8 cellular contexts compared by ENCODE assay signal in genomic region chr22:37632174-37633081, GRCh38. TPM values are rescaled to one million over a fixed set of nuclear protein-coding genes. Genes with fewer than 3 reads are reported as not detected.
A peak's percentile ranks its signal among the peaks of the same experiment; 100 is the strongest.
DNase-seq lines count a peak whose midpoint lies in the region; ATAC-seq, FAIRE-seq and TF ChIP-seq lines count a peak whose summit lies in the region.

No MANE protein-coding gene starts in this region.

- TF ChIP-seq POLR2A in endothelial cell of umbilical vein (IDR thresholded peaks at IDR 0.05; ENCODE audit: low read depth, low read length) = no peak

- H3K79me2 ChIP-seq in KMS-11 (ENCODE audit: insufficient read depth, low read depth) (no peaks in the 10 kb centered on the region), endothelial cell of umbilical vein (ENCODE audit: control insufficient read depth, insufficient read depth, low read length) (no peaks in the 10 kb centered on the region)

- ATAC-seq in GM19351 (IDR thresholded peaks at IDR 0.05; ENCODE audit: unreplicated experiment) = peak; percentile 13
- peak; percentile 6 for ATAC-seq in stimulated activated naive CD8-positive, alpha-beta T cell treated with anti-CD3 and anti-CD28 coated beads, Interleukin-15, Interleukin-2, amounts not matched to agents 100 U/mL and 50 U/mL, for 24 hours
- no peak for ATAC-seq in activated CD4-positive, CD25-positive, alpha-beta regulatory T cell treated with anti-CD3 and anti-CD28 coated beads, Interleukin-2, amount 50 U/mL, for 24 hours

- DNase-seq in endothelial cell of umbilical vein (ENCODE audit: low read depth, low spot score) (no peak), NCI-H2196 treated with DMSO at 0.1 percent for 48 hours (lab: John Stamatoyannopoulos, UW; ENCODE audit: unreplicated experiment) (no peak), NCI-H524 (lab: John Stamatoyannopoulos, UW) (no peak), cortex of kidney (lab: John Stamatoyannopoulos, UW) (no peak)
- peak; percentile 67 for DNase-seq in stimulated activated naive CD8-positive, alpha-beta T cell treated with anti-CD3 and anti-CD28 coated beads, Interleukin-15, Interleukin-2, amounts not matched to agents 100 U/mL and 50 U/mL, for 24 hours

- no peak for TF ChIP-seq CTCF in KMS-11 (conservative IDR thresholded peaks at IDR 0.05; ENCODE audit: low read depth, low read length)
- TF ChIP-seq CTCF in endothelial cell of umbilical vein (IDR thresholded peaks at IDR 0.05; ENCODE audit: extremely low read depth in 1 of 2, insufficient read depth in 1 of 2, low read depth in 1 of 2, low read length in 2 of 2) = no peak

- H4K20me1 ChIP-seq in KMS-11 (ENCODE audit: insufficient read depth) = no peaks in the 10 kb centered on the region
- no peaks in the 10 kb centered on the region for H4K20me1 ChIP-seq in endothelial cell of umbilical vein (replicated peaks; ENCODE audit: control insufficient read depth, extremely low read depth, insufficient read depth, low read length)

- intact Hi-C loops in endothelial cell of umbilical vein (cut with micrococcal nuclease) = loop anchor here (2.0 kb wide), 1 partner anchor 24 kb away; the partner anchor contains the start of gene GGA1

- BruUV-seq in endothelial cell of umbilical vein (replicated peaks; lab: Mats Ljungman, UMichigan) = TSS peak; percentile 14

- H3K36me3 ChIP-seq in KMS-11 (ENCODE audit: insufficient read depth) (no peaks in the 10 kb centered on the region), endothelial cell of umbilical vein (ENCODE audit: control insufficient read depth in 2 of 2, extremely low read depth in 1 of 2, insufficient read depth in 2 of 2, low read length in 2 of 2) (no peaks in the 10 kb centered on the region)

- POLR2A ChIA-PET in endothelial cell of umbilical vein (lab: Charles Lee) = no interaction called here

- H3K9ac ChIP-seq in KMS-11 (no peak overlapping the region), endothelial cell of umbilical vein (replicated peaks; ENCODE audit: extremely low read depth, insufficient read depth, low read length) (no peak overlapping the region)

- dilution Hi-C loops in endothelial cell of umbilical vein (cut with MboI; ENCODE audit: extremely low pct_ligation_motif_present, low sequenced_read_pairs) = no loop called here

- H3K9me3 ChIP-seq in endothelial cell of umbilical vein (replicated peaks; ENCODE audit: control insufficient read depth, insufficient read depth, low read length) = no peaks in the 10 kb centered on the region

- peak overlapping the region; percentile 79 for H3K4me2 ChIP-seq in KMS-11
- no peak overlapping the region for H3K4me2 ChIP-seq in endothelial cell of umbilical vein (ENCODE audit: insufficient read depth, low read length)

- H3K4me1 ChIP-seq in KMS-11 (ENCODE audit: low read depth, poor library complexity, severe bottlenecking) (peaks cover 65% of the 10 kb centered on the region), endothelial cell of umbilical vein (ENCODE audit: control insufficient read depth, extremely low read depth, insufficient read depth, low read length) (peaks cover 19% of the 10 kb centered on the region)

- H3K4me3 ChIP-seq in KMS-11 (IDR thresholded peaks at IDR 0.05; ENCODE audit: insufficient read depth, low read depth, low read length) = no peak overlapping the region
- H3K4me3 ChIP-seq in endothelial cell of umbilical vein (replicated peaks in 1 of 3; ENCODE audit: insufficient read depth in 1 of 3, low read depth in 1 of 3, low read length in 3 of 3) = no peak overlapping the region

- H3K27ac ChIP-seq in KMS-11 (peak overlapping the region; percentile 83), endothelial cell of umbilical vein (ENCODE audit: insufficient read depth, low read depth, low read length) (no peak overlapping the region)

- CTCF ChIA-PET in endothelial cell of umbilical vein (lab: Charles Lee) = interaction anchor here (0.8 to 4.6 kb wide), 8 partner anchors 10 to 115 kb away, joined by 3 to 32 read pairs (median 7); partner anchors contain the start of gene PDXP

- FAIRE-seq in endothelial cell of umbilical vein (lab: Jason Lieb, UNC) = no peak

- H2AFZ ChIP-seq in KMS-11 (ENCODE audit: low read depth) (no peak overlapping the region), endothelial cell of umbilical vein (ENCODE audit: low read depth, low read length) (no peak overlapping the region)

- no peaks in the 10 kb centered on the region for H3K27me3 ChIP-seq in KMS-11 (ENCODE audit: insufficient read depth, low read depth)
- no peaks in the 10 kb centered on the region for H3K27me3 ChIP-seq in endothelial cell of umbilical vein (ENCODE audit: control insufficient read depth in 2 of 2, insufficient read depth in 2 of 2, low read length in 2 of 2)

- H3K9me1 ChIP-seq in endothelial cell of umbilical vein (replicated peaks; ENCODE audit: control insufficient read depth, extremely low read depth, insufficient read depth, low read length) = no peaks in the 10 kb centered on the region

TF ChIP-seq in endothelial cell of umbilical vein, 7 proteins besides CTCF, POLR2A, EP300 and RAD21:
- TF ChIP-seq FOS (IDR thresholded peaks at IDR 0.05; ENCODE audit: borderline replicate concordance, insufficient read depth, low read length) (no peak), MYC (IDR thresholded peaks at IDR 0.05; ENCODE audit: low read depth, low read length) (no peak), GATA2 (IDR thresholded peaks at IDR 0.05; ENCODE audit: insufficient read depth, insufficient read length, low read depth, low read length) (no peak), MAX (IDR thresholded peaks at IDR 0.05; ENCODE audit: insufficient read depth, insufficient read length) (no peak), EZH2 (IDR thresholded peaks at IDR 0.05; ENCODE audit: borderline replicate concordance, low read depth, low read length, severe bottlenecking) (no peak)

RNA-seq across cellular contexts. Expression of gene SH3BP1, which starts 7.0 kb away (rescaled TPM):
- 2.8 and 4.3 TPM in 2 replicates for total RNA-seq in endothelial cell of umbilical vein
- polyA plus RNA-seq in endothelial cell of umbilical vein = 2.3 and 4.2 TPM in 2 replicates
- polyA plus RNA-seq in endothelial cell of umbilical vein (2011; cell fraction: cytosol; rRNA removed) = 4.8 and 5.9 TPM in 2 replicates
- 7.6 and 9.2 TPM in 2 replicates for polyA plus RNA-seq in endothelial cell of umbilical vein (2011; cell fraction: nucleus; rRNA removed)
- 9.5 and 10.4 TPM in 2 replicates for polyA plus RNA-seq in endothelial cell of umbilical vein (2012)
- 5.3 and 7.2 TPM in 2 replicates for polyA minus RNA-seq in endothelial cell of umbilical vein
- not detected for polyA minus RNA-seq in endothelial cell of umbilical vein (2011; cell fraction: cytosol; rRNA and poly(A)+ RNA removed)
- polyA minus RNA-seq in endothelial cell of umbilical vein (2011; cell fraction: nucleus; rRNA and poly(A)+ RNA removed) = 1.5 and 3.1 TPM in 2 replicates

RNA-seq across cellular contexts. Expression of gene GGA1, which starts 23.8 kb away (rescaled TPM):
- total RNA-seq in endothelial cell of umbilical vein = 55.9 and 67.5 TPM in 2 replicates
- 54.1 and 75.6 TPM in 2 replicates for polyA plus RNA-seq in endothelial cell of umbilical vein
- 21.0 and 32.6 TPM in 2 replicates for polyA plus RNA-seq in endothelial cell of umbilical vein (2011; cell fraction: cytosol; rRNA removed)
- 228 and 233 TPM in 2 replicates for polyA plus RNA-seq in endothelial cell of umbilical vein (2011; cell fraction: nucleus; rRNA removed)
- polyA plus RNA-seq in endothelial cell of umbilical vein (2012) = 33.6 and 34.6 TPM in 2 replicates
- 40.4 and 48.0 TPM in 2 replicates for polyA minus RNA-seq in endothelial cell of umbilical vein
- 13.4 TPM for polyA minus RNA-seq in endothelial cell of umbilical vein (2011; cell fraction: cytosol; rRNA and poly(A)+ RNA removed)
- 47.3 and 65.5 TPM in 2 replicates for polyA minus RNA-seq in endothelial cell of umbilical vein (2011; cell fraction: nucleus; rRNA and poly(A)+ RNA removed)

RNA-seq across cellular contexts. Expression of gene PDXP, which starts 26.1 kb away (rescaled TPM):
- total RNA-seq in endothelial cell of umbilical vein = 14.8 and 18.0 TPM in 2 replicates
- polyA plus RNA-seq in endothelial cell of umbilical vein = 20.0 and 22.6 TPM in 2 replicates
- 17.7 and 18.2 TPM in 2 replicates for polyA plus RNA-seq in endothelial cell of umbilical vein (2011; cell fraction: cytosol; rRNA removed)
- 6.1 and 6.5 TPM in 2 replicates for polyA plus RNA-seq in endothelial cell of umbilical vein (2011; cell fraction: nucleus; rRNA removed)
- polyA plus RNA-seq in endothelial cell of umbilical vein (2012) = 10.5 and 13.7 TPM in 2 replicates
- polyA minus RNA-seq in endothelial cell of umbilical vein = 9.2 and 10.3 TPM in 2 replicates
- polyA minus RNA-seq in endothelial cell of umbilical vein (2011; cell fraction: cytosol; rRNA and poly(A)+ RNA removed) = 29.8 TPM
- polyA minus RNA-seq in endothelial cell of umbilical vein (2011; cell fraction: nucleus; rRNA and poly(A)+ RNA removed) = 2.7 and 4.6 TPM in 2 replicates

RNA-seq across cellular contexts. Expression of gene LGALS1, which starts 43.0 kb away (rescaled TPM):
- 2,698 and 3,340 TPM in 2 replicates for total RNA-seq in endothelial cell of umbilical vein
- 13,642 and 14,745 TPM in 2 replicates for polyA plus RNA-seq in endothelial cell of umbilical vein
- 7,658 and 7,748 TPM in 2 replicates for polyA plus RNA-seq in endothelial cell of umbilical vein (2011; cell fraction: cytosol; rRNA removed)
- 1,908 and 1,936 TPM in 2 replicates for polyA plus RNA-seq in endothelial cell of umbilical vein (2011; cell fraction: nucleus; rRNA removed)
- 4,419 and 5,787 TPM in 2 replicates for polyA plus RNA-seq in endothelial cell of umbilical vein (2012)
- polyA minus RNA-seq in endothelial cell of umbilical vein = 3,664 and 4,504 TPM in 2 replicates
- 162 TPM for polyA minus RNA-seq in endothelial cell of umbilical vein (2011; cell fraction: cytosol; rRNA and poly(A)+ RNA removed)
- polyA minus RNA-seq in endothelial cell of umbilical vein (2011; cell fraction: nucleus; rRNA and poly(A)+ RNA removed) = 352 and 404 TPM in 2 replicates

RNA-seq across cellular contexts. Expression of gene LGALS2, which starts 52.5 kb away (rescaled TPM):
- not detected in 2 replicates for total RNA-seq in endothelial cell of umbilical vein
- not detected in 2 replicates for polyA plus RNA-seq in endothelial cell of umbilical vein
- polyA plus RNA-seq in endothelial cell of umbilical vein (2011; cell fraction: cytosol; rRNA removed) = not detected in 2 replicates
- polyA plus RNA-seq in endothelial cell of umbilical vein (2011; cell fraction: nucleus; rRNA removed) = not detected in 2 replicates
- not detected in 2 replicates for polyA plus RNA-seq in endothelial cell of umbilical vein (2012)
- polyA minus RNA-seq in endothelial cell of umbilical vein = not detected in 2 replicates
- polyA minus RNA-seq in endothelial cell of umbilical vein (2011; cell fraction: cytosol; rRNA and poly(A)+ RNA removed) = not detected
- polyA minus RNA-seq in endothelial cell of umbilical vein (2011; cell fraction: nucleus; rRNA and poly(A)+ RNA removed) = not detected in 2 replicates

Comparison
In these comparisons a context has a peak if more than half of its experiments do, and no peak if none do; other contexts are left out.
1. ATAC-seq: peak in GM19351 (single experiment) and stimulated activated naive CD8-positive, alpha-beta T cell treated with anti-CD3 and anti-CD28 coated beads, Interleukin-15, Interleukin-2, amounts not matched to agents 100 U/mL and 50 U/mL, for 24 hours (single experiment); none in activated CD4-positive, CD25-positive, alpha-beta regulatory T cell treated with anti-CD3 and anti-CD28 coated beads, Interleukin-2, amount 50 U/mL, for 24 hours (0 of 2).